In genomic region chr17:78541488-78542237, GRCh38 we compare ENCODE assay signal across 11 cellular contexts. TPM values are rescaled to one million over a fixed set of nuclear protein-coding genes. Genes with fewer than 3 reads are reported as not detected.
DNase-seq lines count a peak whose midpoint lies in the region; TF ChIP-seq lines count a peak whose summit lies in the region.
"Had no signal": no experiment of that assay in that cellular context is flagged by ENCODE, and none has a peak within 500 bp of the region (broad histone marks: within the 10 kb centered on the region; RNA-seq: fewer than 3 reads in every experiment).

No MANE protein-coding gene starts in this region.

- no TSS peak for BruUV-seq in A673 (replicated peaks; lab: Mats Ljungman, UMichigan)

- TF ChIP-seq CTCF in A673 (conservative IDR thresholded peaks at IDR 0.05; ENCODE audit: low read depth, low read length) = no peak

- no peaks in the 10 kb centered on the region for H3K4me1 ChIP-seq in A673 (ENCODE audit: insufficient read depth, low read length, poor library complexity, severe bottlenecking)

- POLR2A ChIA-PET in A673 (lab: Charles Lee; ENCODE audit: low non-redundant PET) = no interaction called here

- H3K4me3 ChIP-seq in A673 (ENCODE audit: low read depth, low read length, poor library complexity, severe bottlenecking) = no peak overlapping the region

- CTCF ChIA-PET in A673 (lab: Charles Lee) = interaction anchor here (0.7 kb wide), 1 partner anchor 45 kb away, joined by 3 read pairs; no protein-coding TSS in a partner anchor

- no peaks in the 10 kb centered on the region for H3K9me3 ChIP-seq in A673 (ENCODE audit: low read depth, low read length, poor library complexity, severe bottlenecking)

- H3K27ac ChIP-seq in A673 (ENCODE audit: low read depth, low read length, poor library complexity, severe bottlenecking) = no peak overlapping the region

- H3K27me3 ChIP-seq in A673 (replicated peaks; ENCODE audit: insufficient read depth, low read depth, low read length, poor library complexity) = no peaks in the 10 kb centered on the region

- intact Hi-C loops in A673 (cut with micrococcal nuclease; ENCODE audit: unreplicated experiment) = no loop called here

- DNase-seq in A673 (ENCODE audit: low spot score) (peak; percentile 38), GM04504 (ENCODE audit: low read depth) (peak; percentile 15), RPMI7951 (ENCODE audit: low read depth) (peak; percentile 76), iris pigment epithelial cell (ENCODE audit: low read depth) (peak; percentile 28), NCI-H1417 treated with DMSO at 0.1 percent for 48 hours (lab: John Stamatoyannopoulos, UW) (no peak), SHP77 (lab: John Stamatoyannopoulos, UW) (no peak), amniotic stem cell (lab: John Stamatoyannopoulos, UW) (no peak), NCI-H2081 (lab: John Stamatoyannopoulos, UW) (no peak)
- DNase-seq: NCI-H1092 treated with DMSO at 0.1 percent for 48 hours had no signal

- no peaks in the 10 kb centered on the region for H3K36me3 ChIP-seq in A673 (ENCODE audit: insufficient read depth, low read length, poor library complexity, severe bottlenecking)

RNA-seq across cellular contexts. Expression of gene DNAH17, which starts 35.5 kb away (rescaled TPM):
- 0.11 and 0.22 TPM in 2 replicates for total RNA-seq in A673 (2021)
- 0.12 and 0.59 TPM in 2 replicates for total RNA-seq in RPMI7951 (2014; rRNA removed; shearing (Covaris generic))
- total RNA-seq: epithelial cell of proximal tubule, ureter had no signal

Comparison
In these comparisons a context has a peak if more than half of its experiments do, and no peak if none do; other contexts are left out.
1. DNase-seq: peak in A673 (single experiment), GM04504 (single experiment), RPMI7951 (single experiment) and iris pigment epithelial cell (single experiment); none in NCI-H1417 treated with DMSO at 0.1 percent for 48 hours (single experiment), SHP77 (0 of 2), amniotic stem cell (single experiment) and NCI-H2081 (0 of 2).